In genomic region chr3:71602256-71602655, GRCh38 we compare ENCODE assay signal across 1 cellular context.
TF ChIP-seq lines count a peak whose summit lies in the region.

No MANE protein-coding gene starts in this region.

TF ChIP-seq in endothelial cell of umbilical vein, 7 proteins besides CTCF, POLR2A, EP300 and RAD21:
- no peak for TF ChIP-seq JUN (IDR thresholded peaks at IDR 0.05; ENCODE audit: borderline replicate concordance, insufficient read depth, insufficient read length, low read depth)
- TF ChIP-seq POLR2AphosphoS5 (IDR thresholded peaks at IDR 0.05; ENCODE audit: insufficient read depth, low read depth, low read length): no peak
- no peak for TF ChIP-seq FOS (IDR thresholded peaks at IDR 0.05; ENCODE audit: borderline replicate concordance, insufficient read depth, low read length)
- TF ChIP-seq MYC (IDR thresholded peaks at IDR 0.05; ENCODE audit: low read depth, low read length): no peak
- TF ChIP-seq, protein P1, sequence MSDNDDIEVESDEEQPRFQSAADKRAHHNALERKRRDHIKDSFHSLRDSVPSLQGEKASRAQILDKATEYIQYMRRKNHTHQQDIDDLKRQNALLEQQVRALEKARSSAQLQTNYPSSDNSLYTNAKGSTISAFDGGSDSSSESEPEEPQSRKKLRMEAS (IDR thresholded peaks at IDR 0.05; ENCODE audit: insufficient read depth, insufficient read length): no peak
- TF ChIP-seq EZH2 (IDR thresholded peaks at IDR 0.05; ENCODE audit: borderline replicate concordance, low read depth, low read length, severe bottlenecking): no peak
- TF ChIP-seq GATA2 (IDR thresholded peaks at IDR 0.05; ENCODE audit: insufficient read depth, insufficient read length, low read depth, low read length): no peak
